ENCODE assay signal across 12 cellular contexts in genomic region chr1:84621553-84621952, GRCh38.
"Had no signal": no experiment of that assay in that cellular context is flagged by ENCODE, and none has a peak within 500 bp of the region (broad histone marks: within the 10 kb centered on the region; RNA-seq: fewer than 3 reads in every experiment).

No MANE protein-coding gene starts in this region.

- H3K36me3 ChIP-seq: brain microvascular endothelial cell, left ventricle myocardium inferior, neural progenitor cell, suprapubic skin, upper lobe of left lung had no signal

- H3K9me3 Mint-ChIP-seq: activated CD8-positive, alpha-beta T cell treated with anti-CD3 and anti-CD28 coated beads for 36 hours; activated T-cell treated with anti-CD3 and anti-CD28 coated beads, Interleukin-2, amount 50 U/mL, for 72 hours; endodermal cell; mesothelial cell of epicardium; neural progenitor cell had no signal

- H3K9ac ChIP-seq: neural progenitor cell, parathyroid adenoma had no signal

- H3K79me2 ChIP-seq: hepatocyte, parathyroid adenoma had no signal

- H3K27ac ChIP-seq: neural progenitor cell, parathyroid adenoma, suprapubic skin had no signal

- DNase-seq: amniotic stem cell had no signal

- H3K9me3 ChIP-seq: left ventricle myocardium inferior, suprapubic skin, upper lobe of left lung had no signal

- H3K4me2 ChIP-seq: neural progenitor cell had no signal

- H3K4me1 ChIP-seq: neural progenitor cell, parathyroid adenoma had no signal

- H3K36me3 Mint-ChIP-seq: mesothelial cell of epicardium, neural progenitor cell had no signal

- H3K27ac Mint-ChIP-seq: mesothelial cell of epicardium, neural progenitor cell had no signal

- H3K27me3 ChIP-seq: brain microvascular endothelial cell, hepatocyte, neural progenitor cell, suprapubic skin, upper lobe of left lung had no signal
